24 cellular contexts compared by ENCODE assay signal in the genomic region with DNA sequence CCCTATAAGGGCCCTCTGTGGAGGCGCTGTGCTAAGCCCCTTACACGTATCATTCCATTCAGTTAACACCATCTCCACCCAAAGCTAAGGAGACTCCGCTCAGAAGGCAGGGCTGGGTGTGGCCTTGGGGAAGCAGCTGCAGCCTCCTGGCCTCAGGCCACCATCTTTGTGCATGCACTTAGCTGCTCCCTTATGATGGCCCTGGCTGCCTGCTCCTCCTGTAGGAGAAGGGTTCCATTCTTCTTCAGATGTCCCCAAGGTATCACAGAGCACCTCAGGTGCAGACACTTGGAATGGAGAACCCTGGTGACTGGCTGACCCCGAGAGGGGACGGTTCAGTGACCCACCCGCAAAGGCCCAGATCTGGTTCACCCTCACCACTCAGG. TPM values are rescaled to one million over a fixed set of nuclear protein-coding genes. Genes with fewer than 3 reads are reported as not detected.
"Had no signal": no experiment of that assay in that cellular context is flagged by ENCODE, and none has a peak within 500 bp of the region (broad histone marks: within the 10 kb centered on the region; RNA-seq: fewer than 3 reads in every experiment).

No MANE protein-coding gene starts in this region.

- ATAC-seq: activated CD4-positive, alpha-beta T cell treated with anti-CD3 and anti-CD28 coated beads for 36 hours; body of pancreas; esophagus mucosa; gastroesophageal sphincter; heart left ventricle; left lobe of liver; sciatic nerve; WTC11 had no signal

- H3K36me3 ChIP-seq: cardiac muscle cell, gastroesophageal sphincter had no signal

- H3K4me3 ChIP-seq: body of pancreas, cardiac muscle cell, gastroesophageal sphincter, tibial artery had no signal

- H3K27me3 ChIP-seq: body of pancreas, cardiac muscle cell, gastroesophageal sphincter, heart left ventricle, tibial artery had no signal

- H3K4me1 ChIP-seq: gastroesophageal sphincter had no signal

- H3K27ac ChIP-seq: body of pancreas, cardiac muscle cell, gastroesophageal sphincter, tibial artery had no signal

- H3K9me3 ChIP-seq: body of pancreas, gastroesophageal sphincter, heart left ventricle, tibial artery had no signal

- DNase-seq: activated CD4-positive, alpha-beta T cell treated with anti-CD3 and anti-CD28 coated beads, Interleukin-2, amount 50 U/mL, for 48 hours; activated effector memory CD4-positive, alpha-beta T cell treated with anti-CD3 and anti-CD28 coated beads, Interleukin-2, amount 50 U/mL, for 16 hours; activated naive CD4-positive, alpha-beta T cell treated with anti-CD3 and anti-CD28 coated beads, Interleukin-2, amount 10 ng/mL, durations not matched to agents 7 days and 5 days; activated T-cell treated with anti-CD3 and anti-CD28 coated beads for 4 hours; anterior cingulate cortex; body of pancreas; effector memory CD4-positive, alpha-beta T cell; midbrain; nephron progenitor cell; nucleus accumbens; stimulated activated CD4-positive, alpha-beta T cell treated with anti-CD3 and anti-CD28 coated beads, Interleukin-4, amount 100 ng/mL, for 24 hours; stimulated activated naive CD4-positive, alpha-beta T cell treated with Interleukin-2 at 50 U/mL for 16 hours; T1000 had no signal

RNA-seq across cellular contexts. Expression of a gene that starts 9.6 kb away (rescaled TPM):
- total RNA-seq: chondrocyte, SK-MEL-5 had no signal
